In the genomic region with DNA sequence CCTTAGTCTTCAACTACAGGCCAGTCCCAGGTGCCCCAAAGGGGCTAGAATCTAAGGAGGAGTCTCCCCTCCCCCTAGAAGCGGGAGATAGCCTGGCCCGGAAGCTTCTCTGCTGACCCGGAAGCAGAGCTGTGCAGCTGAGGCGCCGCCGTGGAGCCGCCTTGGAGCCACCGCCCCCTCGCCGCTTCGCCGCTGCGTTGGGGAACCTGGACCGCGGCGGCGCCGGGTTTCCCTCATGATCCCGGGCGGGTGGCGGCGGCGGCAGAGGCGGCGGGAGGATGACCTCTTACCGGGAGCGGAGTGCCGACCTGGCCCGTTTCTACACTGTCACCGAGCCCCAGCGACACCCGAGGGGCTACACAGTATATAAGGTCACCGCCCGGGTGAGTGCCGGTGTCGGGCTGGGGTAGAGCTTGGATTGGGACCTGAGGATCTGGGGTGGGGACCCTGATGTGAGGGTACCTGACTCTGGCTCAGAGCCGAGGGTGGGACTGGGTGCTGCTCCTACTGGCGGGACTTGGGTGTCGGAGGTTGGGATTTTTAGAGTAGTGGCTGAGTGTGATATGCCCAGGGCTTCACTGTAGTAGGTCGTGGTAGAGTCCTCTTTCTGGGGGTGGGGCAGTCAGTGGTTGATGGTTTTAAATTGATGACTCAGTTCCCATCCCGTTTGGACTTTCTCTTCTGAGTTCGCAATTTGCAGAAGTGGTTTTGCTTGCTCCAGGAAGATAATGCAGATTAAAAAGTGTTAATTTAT, we compare ENCODE assay signal across 8 cellular contexts. TPM values are rescaled to one million over a fixed set of nuclear protein-coding genes. Genes with fewer than 3 reads are reported as not detected.
DNase-seq lines count a peak whose midpoint lies in the region; ATAC-seq and TF ChIP-seq lines count a peak whose summit lies in the region.

A gene with protein sequence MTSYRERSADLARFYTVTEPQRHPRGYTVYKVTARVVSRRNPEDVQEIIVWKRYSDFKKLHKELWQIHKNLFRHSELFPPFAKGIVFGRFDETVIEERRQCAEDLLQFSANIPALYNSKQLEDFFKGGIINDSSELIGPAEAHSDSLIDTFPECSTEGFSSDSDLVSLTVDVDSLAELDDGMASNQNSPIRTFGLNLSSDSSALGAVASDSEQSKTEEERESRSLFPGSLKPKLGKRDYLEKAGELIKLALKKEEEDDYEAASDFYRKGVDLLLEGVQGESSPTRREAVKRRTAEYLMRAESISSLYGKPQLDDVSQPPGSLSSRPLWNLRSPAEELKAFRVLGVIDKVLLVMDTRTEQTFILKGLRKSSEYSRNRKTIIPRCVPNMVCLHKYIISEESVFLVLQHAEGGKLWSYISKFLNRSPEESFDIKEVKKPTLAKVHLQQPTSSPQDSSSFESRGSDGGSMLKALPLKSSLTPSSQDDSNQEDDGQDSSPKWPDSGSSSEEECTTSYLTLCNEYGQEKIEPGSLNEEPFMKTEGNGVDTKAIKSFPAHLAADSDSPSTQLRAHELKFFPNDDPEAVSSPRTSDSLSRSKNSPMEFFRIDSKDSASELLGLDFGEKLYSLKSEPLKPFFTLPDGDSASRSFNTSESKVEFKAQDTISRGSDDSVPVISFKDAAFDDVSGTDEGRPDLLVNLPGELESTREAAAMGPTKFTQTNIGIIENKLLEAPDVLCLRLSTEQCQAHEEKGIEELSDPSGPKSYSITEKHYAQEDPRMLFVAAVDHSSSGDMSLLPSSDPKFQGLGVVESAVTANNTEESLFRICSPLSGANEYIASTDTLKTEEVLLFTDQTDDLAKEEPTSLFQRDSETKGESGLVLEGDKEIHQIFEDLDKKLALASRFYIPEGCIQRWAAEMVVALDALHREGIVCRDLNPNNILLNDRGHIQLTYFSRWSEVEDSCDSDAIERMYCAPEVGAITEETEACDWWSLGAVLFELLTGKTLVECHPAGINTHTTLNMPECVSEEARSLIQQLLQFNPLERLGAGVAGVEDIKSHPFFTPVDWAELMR (plus strand): TSS at position 115 of the 754 bp plus-strand sequence. CDS start 164 bp downstream, at position 279.

- no peak for DNase-seq in BJ (ENCODE audit: low read depth)
- DNase-seq in GM19238 (ENCODE audit: insufficient read length, low spot score) = peak; percentile 82
- peak; percentile 40 to 70 for DNase-seq in NCI-H524 (lab: John Stamatoyannopoulos, UW)
- peak; percentile 90 for DNase-seq in activated CD4-positive, alpha-beta T cell treated with anti-CD3 and anti-CD28 coated beads for 48 hours
- DNase-seq in coronary artery (ENCODE audit: low spot score) = peak; percentile 87
- peak; percentile 84 for DNase-seq in left lobe of liver (ENCODE audit: low spot score)
- DNase-seq in stimulated activated CD4-positive, alpha-beta T cell treated with anti-CD3 and anti-CD28 coated beads, Interleukin-2, amount 100 ng/mL, for 24 hours = peak; percentile 86 to 87

- ATAC-seq in HG03439 (IDR thresholded peaks at IDR 0.05; ENCODE audit: unreplicated experiment) (peak; percentile 98), left lobe of liver (peak; percentile 98)

- no peaks in the 10 kb centered on the region for H3K36me3 ChIP-seq in BJ (ENCODE audit: control insufficient read depth, insufficient read depth, low read length)

- H3K4me3 ChIP-seq in BJ (ENCODE audit: low read depth, low read length) = peak within 1 kb of the TSS; percentile 94
- peak within 1 kb of the TSS; percentile 96 for H3K4me3 ChIP-seq in coronary artery

- no peaks in the 10 kb centered on the region for H3K27me3 ChIP-seq in BJ (ENCODE audit: control insufficient read depth, insufficient read depth, low read length)

- TF ChIP-seq CTCF in BJ (IDR thresholded peaks at IDR 0.05; ENCODE audit: insufficient read depth, low read depth, low read length) = no peak
- no peak for TF ChIP-seq CTCF in coronary artery (IDR thresholded peaks at IDR 0.05)

- CTCF ChIA-PET in BJ (lab: Yijun Ruan, JAX) = interaction anchor here (0.7 kb wide), 1 partner anchor 54 kb away, joined by 3 read pairs; no protein-coding TSS in a partner anchor

- H3K27ac ChIP-seq in coronary artery = peak within 1 kb of the TSS; percentile 71 to 89

- POLR2A ChIA-PET in BJ (lab: Charles Lee) = no interaction called here

RNA-seq across cellular contexts. Expression of the gene that starts here (rescaled TPM):
- polyA plus RNA-seq in BJ (2011; rRNA removed) = 6.7 and 14.7 TPM in 2 replicates
- 11.2 and 12.1 TPM in 2 replicates for polyA minus RNA-seq in BJ (2011; rRNA and poly(A)+ RNA removed)
- total RNA-seq in left lobe of liver = 5.6 TPM
